In genomic region chr2:240810199-240810598, GRCh38 we compare ENCODE assay signal across 20 cellular contexts. TPM values are rescaled to one million over a fixed set of nuclear protein-coding genes. Genes with fewer than 3 reads are reported as not detected.
DNase-seq lines count a peak whose midpoint lies in the region; ATAC-seq and TF ChIP-seq lines count a peak whose summit lies in the region.
"Had no signal": no experiment of that assay in that cellular context is flagged by ENCODE, and none has a peak within 500 bp of the region (broad histone marks: within the 10 kb centered on the region; RNA-seq: fewer than 3 reads in every experiment).

No MANE protein-coding gene starts in this region.

- H3K9me3 Mint-ChIP-seq in GM23338: peaks cover 13% of the 10 kb centered on the region
- H3K9me3 Mint-ChIP-seq in T-cell: peaks cover 2 to 9% (median 8%) of the 10 kb centered on the region in 3 donors
- H3K9me3 Mint-ChIP-seq: activated naive CD8-positive, alpha-beta T cell treated with anti-CD3 and anti-CD28 coated beads, Interleukin-2, amount 50 U/mL, for 24 hours had no signal

- H3K27ac ChIP-seq in GM23338 (ENCODE audit: low read depth) (no peak overlapping the region), PC-3 (ENCODE audit: low read length) (no peak overlapping the region)
- H3K27ac ChIP-seq: C4-2B, skin epidermis, WERI-Rb-1 had no signal

- H3K36me3 ChIP-seq in GM23338 (ENCODE audit: insufficient read depth): no peaks in the 10 kb centered on the region; the same call in 1 of the 2 replicates
- H3K36me3 ChIP-seq in PC-3 (ENCODE audit: low read depth, low read length): no peaks in the 10 kb centered on the region

- H3K79me2 ChIP-seq in GM23338 (replicated peaks; ENCODE audit: insufficient read depth) (peaks cover 98% of the 10 kb centered on the region), PC-3 (ENCODE audit: low read length) (no peaks in the 10 kb centered on the region)

- no peak overlapping the region; the same call in 2 of the 3 replicates for H3K4me3 Mint-ChIP-seq in GM23338
- no peak overlapping the region for H3K4me3 Mint-ChIP-seq in T-cell
- H3K4me3 Mint-ChIP-seq: activated CD8-positive, alpha-beta T cell treated with anti-CD3 and anti-CD28 coated beads, Interleukin-2, amount 10 ng/mL, durations not matched to agents 7 days and 5 days; activated naive CD8-positive, alpha-beta T cell treated with anti-CD3 and anti-CD28 coated beads, Interleukin-2, amount 50 U/mL, for 24 hours; activated T-helper 1 cell treated with anti-CD3 and anti-CD28 coated beads, Interleukin-12 subunit alpha, Interleukin-12 subunit beta, Interleukin-2, Interleukin-4 antibody, amounts not matched to agents 30 ng/mL and 10 ng/mL and 1 ng/mL, durations not matched to agents 14 hours and 24 hours and 36 hours had no signal

- POLR2A ChIA-PET in PC-3 (lab: Charles Lee; ENCODE audit: unreplicated experiment) (no interaction called here), T-cell (lab: Charles Lee) (no interaction called here)

- no peak for ATAC-seq in GM23338
- no peak for ATAC-seq in PC-3
- ATAC-seq in T-cell (replicated peaks in 1 of 4): no peak
- ATAC-seq: activated CD8-positive, alpha-beta T cell treated with anti-CD3 and anti-CD28 coated beads, Interleukin-2, amount 10 ng/mL, durations not matched to agents 7 days and 5 days; activated naive CD8-positive, alpha-beta T cell treated with anti-CD3 and anti-CD28 coated beads, Interleukin-2, amount 50 U/mL, for 24 hours had no signal

- H3K4me1 Mint-ChIP-seq in GM23338: peaks cover 33% of the 10 kb centered on the region
- no peaks in the 10 kb centered on the region for H3K4me1 Mint-ChIP-seq in T-cell
- H3K4me1 Mint-ChIP-seq: activated naive CD8-positive, alpha-beta T cell treated with anti-CD3 and anti-CD28 coated beads, Interleukin-2, amount 50 U/mL, for 24 hours had no signal

- CTCF ChIA-PET in PC-3 (lab: Charles Lee) (interaction anchor here (1.5 kb wide), 1 partner anchor 30 kb away, joined by 13 read pairs; no protein-coding TSS in a partner anchor), T-cell (lab: Charles Lee) (no interaction called here)

- H3K4me1 ChIP-seq in GM23338 (ENCODE audit: insufficient read depth): no peaks in the 10 kb centered on the region
- H3K4me1 ChIP-seq in PC-3 (ENCODE audit: insufficient read depth, low read length): no peaks in the 10 kb centered on the region

- TF ChIP-seq POLR2A in lower leg skin (IDR thresholded peaks at IDR 0.05): no peak

- peak; percentile 16 for DNase-seq in ACHN
- no peak for DNase-seq in GM23338 (ENCODE audit: low spot score)
- peak; percentile 44 for DNase-seq in PC-3
- peak; percentile 12 for DNase-seq in iPS-NIHi11 (ENCODE audit: low spot score)
- DNase-seq in T-helper 1 cell: no peak
- no peak for DNase-seq in T-cell
- no peak for DNase-seq in SHP77 (lab: John Stamatoyannopoulos, UW)
- DNase-seq in lower leg skin (ENCODE audit: low spot score in 2 of 2): no peak
- DNase-seq: activated CD8-positive, alpha-beta T cell treated with anti-CD3 and anti-CD28 coated beads, Interleukin-2, amount 10 ng/mL, durations not matched to agents 7 days and 5 days; activated naive CD8-positive, alpha-beta T cell treated with anti-CD3 and anti-CD28 coated beads, Interleukin-2, amount 50 U/mL, for 24 hours; DND-41; effector memory CD4-positive, alpha-beta T cell; hypothalamus; Kasumi-1; NCI-H446 treated with DMSO at 0.1 percent for 48 hours; WERI-Rb-1 had no signal

- intact Hi-C loops in PC-3 (cut with micrococcal nuclease) (loop anchor here (1.0 kb wide), 1 partner anchor 30 kb away; no protein-coding TSS in a partner anchor), lower leg skin (cut with DNase I; ENCODE audit: low total_unique reads) (no loop called here)

- no peak overlapping the region for H2AFZ ChIP-seq in GM23338
- H2AFZ ChIP-seq in PC-3 (ENCODE audit: low read length): no peak overlapping the region

- H3K9ac ChIP-seq in PC-3 (ENCODE audit: low read length): no peak overlapping the region

- in situ Hi-C loops in ACHN (cut with HindIII; ENCODE audit: low pct_ligation_motif_present, low pct_unique_long_range_greater_than_20kb, low sequenced_read_pairs): no loop called here

- H3K4me3 ChIP-seq in GM23338: no peak overlapping the region
- H3K4me3 ChIP-seq in PC-3 (ENCODE audit: low read length): no peak overlapping the region
- no peak overlapping the region for H3K4me3 ChIP-seq in lower leg skin (ENCODE audit: low read depth, poor library complexity, severe bottlenecking)
- H3K4me3 ChIP-seq: skin epidermis had no signal

- H3K4me2 ChIP-seq in GM23338 (no peak overlapping the region), PC-3 (ENCODE audit: low read length) (no peak overlapping the region)

- no TSS peak for BruUV-seq in PC-3 (replicated peaks; lab: Mats Ljungman, UMichigan)

- no peaks in the 10 kb centered on the region for H3F3A ChIP-seq in GM23338 (replicated peaks; ENCODE audit: low read depth)
- H3F3A ChIP-seq in PC-3 (ENCODE audit: low read length, unreplicated experiment): no peaks in the 10 kb centered on the region

- H3K27me3 ChIP-seq in GM23338 (ENCODE audit: insufficient read depth) (no peaks in the 10 kb centered on the region), PC-3 (ENCODE audit: low read length) (peaks cover 16% of the 10 kb centered on the region; the same call in 1 of the 2 replicates)

- H4K20me1 ChIP-seq in GM23338 (replicated peaks; ENCODE audit: insufficient read depth) (peaks cover 65% of the 10 kb centered on the region), PC-3 (ENCODE audit: low read length) (no peaks in the 10 kb centered on the region)

- H3K9me2 ChIP-seq in GM23338 (ENCODE audit: insufficient read depth): no peaks in the 10 kb centered on the region
- H3K9me2 ChIP-seq in PC-3 (replicated peaks; ENCODE audit: low read length): no peaks in the 10 kb centered on the region

- no peaks in the 10 kb centered on the region for H3K9me3 ChIP-seq in PC-3 (ENCODE audit: low read length)

- H3K27ac Mint-ChIP-seq in GM23338 (no peak overlapping the region), T-cell (no peak overlapping the region)
- H3K27ac Mint-ChIP-seq: activated CD8-positive, alpha-beta T cell treated with anti-CD3 and anti-CD28 coated beads, Interleukin-2, amount 10 ng/mL, durations not matched to agents 7 days and 5 days; activated naive CD8-positive, alpha-beta T cell treated with anti-CD3 and anti-CD28 coated beads, Interleukin-2, amount 50 U/mL, for 24 hours; activated T-helper 1 cell treated with anti-CD3 and anti-CD28 coated beads, Interleukin-12 subunit alpha, Interleukin-12 subunit beta, Interleukin-2, Interleukin-4 antibody, amounts not matched to agents 30 ng/mL and 10 ng/mL and 1 ng/mL, durations not matched to agents 14 hours and 24 hours and 36 hours had no signal

- peak; percentile 27 to 34; a peak in 2 of 4 replicates for TF ChIP-seq CTCF in GM23338 (conservative IDR thresholded peaks at IDR 0.05; ENCODE audit: low read depth in 2 of 2)
- TF ChIP-seq CTCF in PC-3 (conservative IDR thresholded peaks at IDR 0.05; ENCODE audit: low read depth, low read length): peak; percentile 53
- no peak for TF ChIP-seq CTCF in lower leg skin (IDR thresholded peaks at IDR 0.05)

- H3K36me3 Mint-ChIP-seq in GM23338 (ENCODE audit: low read depth) (peaks cover 83% of the 10 kb centered on the region), T-cell (no peaks in the 10 kb centered on the region)

- H3K27me3 Mint-ChIP-seq in GM23338 (ENCODE audit: insufficient read depth, low read depth, poor library complexity) (peaks cover 17% of the 10 kb centered on the region), T-cell (peaks cover 10 to 16% of the 10 kb centered on the region in 2 donors)

- 55 to 64% methylated on average over 6 of the region's 6 CpGs for WGBS in lower leg skin, 2 donors

TF ChIP-seq in GM23338, 12 proteins besides CTCF, POLR2A, EP300 and RAD21 (continues in another document):
- no peak for TF ChIP-seq JUNB (IDR thresholded peaks at IDR 0.05; ENCODE audit: unreplicated experiment)
- TF ChIP-seq EZH2phosphoT487 (IDR thresholded peaks at IDR 0.05; ENCODE audit: unreplicated experiment): no peak
- no peak for TF ChIP-seq NANOG (IDR thresholded peaks at IDR 0.05; ENCODE audit: borderline replicate concordance)
- no peak for TF ChIP-seq CREB1 (CRISPR knock-in tag; IDR thresholded peaks at IDR 0.05; ENCODE audit: low read depth)
- no peak for TF ChIP-seq POLR2AphosphoS5 (IDR thresholded peaks at IDR 0.05; ENCODE audit: low read depth)
- TF ChIP-seq ZNF114 (CRISPR knock-in tag; IDR thresholded peaks at IDR 0.05): no peak
- no peak for TF ChIP-seq ETS1 (IDR thresholded peaks at IDR 0.05)
- TF ChIP-seq ZNF331 (CRISPR knock-in tag; IDR thresholded peaks at IDR 0.05; ENCODE audit: low read depth): no peak
- no peak for TF ChIP-seq EZH2 (IDR thresholded peaks at IDR 0.05; ENCODE audit: low read depth, unreplicated experiment)

RNA-seq across cellular contexts. Expression of gene KIF1A, which starts 9.8 kb away (rescaled TPM):
- 183 and 214 TPM in 2 replicates for total RNA-seq in GM23338 (2014; rRNA removed; shearing (Covaris generic))
- 158 and 169 TPM in 2 replicates for polyA plus RNA-seq in GM23338 (2016; fragmentation: Nextera tagmentation; extraction: Ambion mirVana)
- total RNA-seq in PC-3 (2014; rRNA removed): 0.40 TPM in 1 of 2 replicates, not detected in the other
- total RNA-seq in T-cell: under 1 TPM in 3 of 5 donors, not detected in 2; 0.43 to 0.58 (median 0.51) TPM
- 1 to 10 TPM in 3 of 4 donors, under 1 TPM in 1; 0.76 to 4.3 (median 3.0) TPM for total RNA-seq in lower leg skin
- total RNA-seq: bronchial epithelial cell had no signal

RNA-seq across cellular contexts. Expression of gene AGXT, which starts 58.4 kb away (rescaled TPM):
- total RNA-seq in GM23338 (2014; rRNA removed; shearing (Covaris generic)): not detected in 2 replicates
- polyA plus RNA-seq in GM23338 (2016; fragmentation: Nextera tagmentation; extraction: Ambion mirVana): not detected in 2 replicates
- total RNA-seq in PC-3 (2014; rRNA removed): not detected in 2 replicates
- total RNA-seq in T-cell: under 1 TPM in 3 of 5 donors, not detected in 2; 0.41 to 0.88 (median 0.76) TPM
- not detected for total RNA-seq in lower leg skin
- total RNA-seq: activated CD8-positive, alpha-beta T cell treated with anti-CD3 and anti-CD28 coated beads, Interleukin-2, amount 10 ng/mL, durations not matched to agents 7 days and 5 days; activated T-helper 1 cell treated with anti-CD3 and anti-CD28 coated beads, Interleukin-12 subunit alpha, Interleukin-12 subunit beta, Interleukin-2, Interleukin-4 antibody, amounts not matched to agents 30 ng/mL and 10 ng/mL and 1 ng/mL, durations not matched to agents 14 hours and 24 hours and 36 hours; bronchial epithelial cell had no signal

Comparison
In these comparisons a context has a peak if more than half of its experiments do, and no peak if none do; other contexts are left out.
1. DNase-seq: peak in ACHN (single experiment), PC-3 (single experiment) and iPS-NIHi11 (single experiment); none in GM23338 (single experiment), T-helper 1 cell (0 of 5), T-cell (0 of 34), SHP77 (0 of 2) and lower leg skin (0 of 2).
2. CTCF ChIP-seq: peak in GM23338 (2 of 2) and PC-3 (single experiment); none in lower leg skin (0 of 3).
3. RNA of gene KIF1A, which starts 9.8 kb away (total RNA-seq): 183 to 214 TPM in GM23338; 0.76 to 4.3 TPM in lower leg skin, 0.43 to 0.58 TPM in T-cell and 0.40 TPM in PC-3; every median in the first group is over 10 times any median in the second.